Comparison of ENCODE assay signal across 23 cellular contexts in genomic region chr2:163711699-163712098, GRCh38. TPM values are rescaled to one million over a fixed set of nuclear protein-coding genes. Genes with fewer than 3 reads are reported as not detected.
"Had no signal": no experiment of that assay in that cellular context is flagged by ENCODE, and none has a peak within 500 bp of the region (broad histone marks: within the 10 kb centered on the region; RNA-seq: fewer than 3 reads in every experiment).

No MANE protein-coding gene starts in this region.

- DNase-seq: activated CD4-positive, alpha-beta memory T cell treated with anti-CD3 and anti-CD28 coated beads, Interleukin-2, amount 10 ng/mL, durations not matched to agents 7 days and 5 days; activated CD4-positive, alpha-beta T cell treated with anti-CD3 and anti-CD28 coated beads for 36 hours; activated CD4-positive, alpha-beta T cell treated with anti-CD3 and anti-CD28 coated beads, Interleukin-2, amount 50 U/mL, for 1 hour; activated gamma-delta T cell treated with Interleukin-2 at 50 U/mL for 16 hours; activated naive CD4-positive, alpha-beta T cell treated with anti-CD3 and anti-CD28 coated beads, Interleukin-2, amount 10 ng/mL, durations not matched to agents 7 days and 5 days; activated naive CD8-positive, alpha-beta T cell treated with anti-CD3 and anti-CD28 coated beads for 36 hours; activated T-cell treated with anti-CD3 and anti-CD28 coated beads for 4 hours; activated T-cell treated with anti-CD3 and anti-CD28 coated beads, Interleukin-2, amount 50 U/mL, for 48 hours; Karpas-422; MM.1S; NCI-H1105; NCI-H1436; NCI-H187; NCI-H2081; NCI-H510A treated with DMSO at 0.1 percent for 48 hours; PC-9; SIG-M5; T-helper 1 cell; WERI-Rb-1 had no signal

- H3K4me2 ChIP-seq: PC-9 had no signal

- H3K36me3 ChIP-seq: WERI-Rb-1 had no signal

- H3K27ac ChIP-seq: PC-9, WERI-Rb-1 had no signal

- H3K4me3 ChIP-seq: K562, PC-9 had no signal

- ATAC-seq: activated CD4-positive, alpha-beta T cell treated with anti-CD3 and anti-CD28 coated beads for 36 hours; activated T-helper 17 cell treated with anti-CD3 and anti-CD28 coated beads, Interleukin-2, amount 50 U/mL, for 72 hours; K562 had no signal

- H2AFZ ChIP-seq: PC-9 had no signal

RNA-seq across cellular contexts. Expression of gene FIGN, which starts 24.1 kb away (rescaled TPM):
- total RNA-seq: activated CD4-positive, alpha-beta memory T cell treated with anti-CD3 and anti-CD28 coated beads, Interleukin-2, amount 10 ng/mL, durations not matched to agents 7 days and 5 days; activated CD4-positive, alpha-beta T cell treated with anti-CD3 and anti-CD28 coated beads for 36 hours; activated CD8-positive, alpha-beta memory T cell treated with anti-CD3 and anti-CD28 coated beads for 36 hours; activated naive CD8-positive, alpha-beta T cell treated with anti-CD3 and anti-CD28 coated beads for 36 hours; activated T-helper 17 cell treated with anti-CD3 and anti-CD28 coated beads, Interleukin-2, amount 50 U/mL, for 72 hours; T-helper 2 cell treated with Interferon-gamma antibody and Interleukin-4, amounts not matched to agents 100 ng/mL and 5 ng/mL, for 36 hours had no signal
- polyA plus RNA-seq: K562 had no signal
